Comparison of ENCODE assay signal across 8 cellular contexts in genomic region chr6:135088818-135089809, GRCh38. TPM values are rescaled to one million over a fixed set of nuclear protein-coding genes. Genes with fewer than 3 reads are reported as not detected.
A peak's percentile ranks its signal among the peaks of the same experiment; 100 is the strongest.
DNase-seq lines count a peak whose midpoint lies in the region; ATAC-seq, FAIRE-seq and TF ChIP-seq lines count a peak whose summit lies in the region.

No MANE protein-coding gene starts in this region.

- 70 to 87% methylated on average over 3 of the region's 3 CpGs for WGBS in sigmoid colon, 2 donors

- H3K9me3 Mint-ChIP-seq in activated CD8-positive, alpha-beta T cell treated with anti-CD3 and anti-CD28 coated beads for 36 hours, result peaks cover 4% of the 10 kb centered on the region
- H3K9me3 Mint-ChIP-seq in immature natural killer cell, result no peaks in the 10 kb centered on the region

- H3K4me2 ChIP-seq in MM.1S (ENCODE audit: low read depth, low read length), result no peak overlapping the region

- TF ChIP-seq CTCF in AG09319 (IDR thresholded peaks at IDR 0.05; ENCODE audit: low read depth, low read length) (peak; percentile 48), MM.1S (IDR thresholded peaks at IDR 0.05; ENCODE audit: low read length) (peak; percentile 44), sigmoid colon (IDR thresholded peaks at IDR 0.05) (no peak)
- TF ChIP-seq CTCF in activated CD8-positive, alpha-beta T cell treated with anti-CD3 and anti-CD28 coated beads for 36 hours (IDR thresholded peaks at IDR 0.05), result peak; percentile 93

- no peaks in the 10 kb centered on the region for H3F3A ChIP-seq in MM.1S (ENCODE audit: insufficient read depth, low read length)

- DNase-seq in AG09319 (ENCODE audit: extremely low read depth, low read depth), result no peak
- DNase-seq in GM12892 (ENCODE audit: insufficient read length), result no peak
- peak; percentile 39 for DNase-seq in MM.1S
- DNase-seq in activated CD8-positive, alpha-beta T cell treated with anti-CD3 and anti-CD28 coated beads for 36 hours, result peak; percentile 67
- DNase-seq in immature natural killer cell, result peak in 2 of 3 donors; percentile 14 to 34
- DNase-seq in sigmoid colon, result no peak
- DNase-seq in pons (ENCODE audit: low spot score), result no peak

- H2AFZ ChIP-seq in MM.1S (ENCODE audit: low read length), result no peak overlapping the region

- peak; percentile 77 for ATAC-seq in HG02642 (IDR thresholded peaks at IDR 0.05; ENCODE audit: poor library complexity, unreplicated experiment)
- ATAC-seq in activated CD8-positive, alpha-beta T cell treated with anti-CD3 and anti-CD28 coated beads for 36 hours, result peak; percentile 78

- FAIRE-seq in GM12892 (lab: Jason Lieb, UNC), result peak; percentile 97

- no peaks in the 10 kb centered on the region for H3K9me2 ChIP-seq in MM.1S (replicated peaks; ENCODE audit: insufficient read depth, low read length)

- CTCF ChIA-PET in activated CD8-positive, alpha-beta T cell treated with anti-CD3 and anti-CD28 coated beads for 36 hours (lab: Charles Lee), result interaction anchor here (0.7 to 7.3 kb wide), 16 partner anchors 13 to 149 kb away, joined by 3 to 53 read pairs (median 5); partner anchors contain the start of gene HBS1L

- H3K4me1 Mint-ChIP-seq in activated CD8-positive, alpha-beta T cell treated with anti-CD3 and anti-CD28 coated beads for 36 hours (ENCODE audit: low read depth), result peaks cover 86% of the 10 kb centered on the region
- peaks cover 17 to 41% of the 10 kb centered on the region in 2 donors for H3K4me1 Mint-ChIP-seq in immature natural killer cell

- peak overlapping the region; percentile 89 for H3K27ac Mint-ChIP-seq in activated CD8-positive, alpha-beta T cell treated with anti-CD3 and anti-CD28 coated beads for 36 hours
- H3K27ac Mint-ChIP-seq in immature natural killer cell, result peak overlapping the region in 2 of 6 donors; percentile 14 to 21

- no peak for TF ChIP-seq EP300 in sigmoid colon (IDR thresholded peaks at IDR 0.05)

- H3K36me3 ChIP-seq in MM.1S (replicated peaks; ENCODE audit: insufficient read depth, low read length) (no peaks in the 10 kb centered on the region), sigmoid colon (no peaks in the 10 kb centered on the region)

- H3K27ac ChIP-seq in MM.1S (ENCODE audit: low read length) (no peak overlapping the region), sigmoid colon (no peak overlapping the region)

- TF ChIP-seq POLR2A in GM12892 (IDR thresholded peaks at IDR 0.05; ENCODE audit: low read depth, low read length) (no peak), sigmoid colon (IDR thresholded peaks at IDR 0.05) (no peak)

- intact Hi-C loops in activated CD8-positive, alpha-beta T cell treated with anti-CD3 and anti-CD28 coated beads for 36 hours (cut with micrococcal nuclease), result loop anchor here (2.0 to 5.0 kb wide), 4 partner anchors 37 to 94 kb away; partner anchors contain the start of gene HBS1L
- intact Hi-C loops in sigmoid colon (cut with DNase I), result no loop called here

- no peaks in the 10 kb centered on the region for H4K20me1 ChIP-seq in MM.1S (ENCODE audit: insufficient read depth, low read length)

- H3K9ac ChIP-seq in MM.1S (ENCODE audit: low read length), result no peak overlapping the region

- H3K27me3 Mint-ChIP-seq in activated CD8-positive, alpha-beta T cell treated with anti-CD3 and anti-CD28 coated beads for 36 hours, result no peaks in the 10 kb centered on the region
- H3K27me3 Mint-ChIP-seq in immature natural killer cell (ENCODE audit: low read depth in 3 of 3), result peaks cover 0 to 9% (median 7%) of the 10 kb centered on the region in 3 donors

- H3K4me3 ChIP-seq in MM.1S (ENCODE audit: low read length) (no peak overlapping the region), sigmoid colon (no peak overlapping the region)

- H3K36me3 Mint-ChIP-seq in activated CD8-positive, alpha-beta T cell treated with anti-CD3 and anti-CD28 coated beads for 36 hours (ENCODE audit: low read depth), result peaks cover 3% of the 10 kb centered on the region
- no peaks in the 10 kb centered on the region for H3K36me3 Mint-ChIP-seq in immature natural killer cell

- POLR2A ChIA-PET in activated CD8-positive, alpha-beta T cell treated with anti-CD3 and anti-CD28 coated beads for 36 hours (lab: Charles Lee), result interaction anchor here (0.7 to 6.2 kb wide), 10 partner anchors 11 to 93 kb away, joined by 3 to 60 read pairs (median 4); partner anchors contain the start of genes HBS1L and MYB

- H3K4me1 ChIP-seq in MM.1S (ENCODE audit: low read length) (peaks cover 12% of the 10 kb centered on the region), sigmoid colon (no peaks in the 10 kb centered on the region)

- H3K4me3 Mint-ChIP-seq in activated CD8-positive, alpha-beta T cell treated with anti-CD3 and anti-CD28 coated beads for 36 hours, result peak overlapping the region; percentile 43
- peak overlapping the region; percentile 10 to 62 (median 18) for H3K4me3 Mint-ChIP-seq in immature natural killer cell

- H3K9me3 ChIP-seq in MM.1S (replicated peaks; ENCODE audit: insufficient read depth, low read length) (no peaks in the 10 kb centered on the region), sigmoid colon (no peaks in the 10 kb centered on the region)

- no peaks in the 10 kb centered on the region for H3K79me2 ChIP-seq in MM.1S (ENCODE audit: low read length)

- H3K27me3 ChIP-seq in MM.1S (replicated peaks; ENCODE audit: insufficient read depth, low read length) (no peaks in the 10 kb centered on the region), sigmoid colon (no peaks in the 10 kb centered on the region)

RNA-seq across cellular contexts. Expression of gene HBS1L, which starts 34.5 kb away (rescaled TPM):
- polyA plus RNA-seq in GM12892 (2012; ENCODE audit: missing spikeins), result 90.0 TPM
- total RNA-seq in activated CD8-positive, alpha-beta T cell treated with anti-CD3 and anti-CD28 coated beads for 36 hours, result 100 to 1,000 TPM; 146 to 147 TPM
- 10 to 100 TPM; 29.0 to 38.7 (median 32.4) TPM for polyA plus RNA-seq in immature natural killer cell
- 10 to 100 TPM; 37.1 to 61.9 (median 53.3) TPM for total RNA-seq in sigmoid colon
- polyA plus RNA-seq in sigmoid colon, result 10 to 100 TPM; 14.4 to 35.8 (median 33.5) TPM

Comparison
In these comparisons a context has a peak if more than half of its experiments do, and no peak if none do; other contexts are left out.
1. DNase-seq: peak in MM.1S (single experiment), activated CD8-positive, alpha-beta T cell treated with anti-CD3 and anti-CD28 coated beads for 36 hours (single experiment) and immature natural killer cell (2 of 3); none in AG09319 (single experiment), GM12892 (single experiment), sigmoid colon (single experiment) and pons (single experiment).
2. CTCF ChIP-seq: peak in AG09319 (single experiment), MM.1S (single experiment) and activated CD8-positive, alpha-beta T cell treated with anti-CD3 and anti-CD28 coated beads for 36 hours (single experiment); none in sigmoid colon (0 of 4).